In genomic region chr15:22794063-22794462, GRCh38 we compare ENCODE assay signal across 35 cellular contexts.
"Had no signal": no experiment of that assay in that cellular context is flagged by ENCODE, and none has a peak within 500 bp of the region (broad histone marks: within the 10 kb centered on the region; RNA-seq: fewer than 3 reads in every experiment).

No MANE protein-coding gene starts in this region.

- ATAC-seq: activated CD4-positive, CD25-positive, alpha-beta regulatory T cell treated with anti-CD3 and anti-CD28 coated beads, Interleukin-2, amount 50 U/mL, for 24 hours; esophagus mucosa; foreskin keratinocyte; left colon; naive thymus-derived CD4-positive, alpha-beta T cell; pancreas; sciatic nerve; stimulated activated effector memory CD8-positive, alpha-beta T cell treated with anti-CD3 and anti-CD28 coated beads, Interleukin-12 subunit alpha, Interleukin-12 subunit beta, amount 100 ng/mL, for 72 hours had no signal

- H3K4me3 Mint-ChIP-seq: activated CD4-positive, alpha-beta memory T cell treated with anti-CD3 and anti-CD28 coated beads for 36 hours; activated naive CD4-positive, alpha-beta T cell treated with anti-CD3 and anti-CD28 coated beads for 36 hours; activated T-helper 1 cell treated with anti-CD3 and anti-CD28 coated beads, Interleukin-12 subunit alpha, Interleukin-12 subunit beta, Interleukin-2, Interleukin-4 antibody, amounts not matched to agents 30 ng/mL and 10 ng/mL and 1 ng/mL, durations not matched to agents 14 hours and 24 hours and 36 hours; dendritic cell treated with granulocyte-macrophage colony-stimulating factor and Interleukin-4, amounts not matched to agents 40 ng/mL and 50 ng/mL, for 4 days; immature natural killer cell; stimulated activated effector memory CD8-positive, alpha-beta T cell treated with anti-CD3 and anti-CD28 coated beads, Interleukin-12 subunit alpha, Interleukin-12 subunit beta, amount 100 ng/mL, for 72 hours had no signal

- H3K27ac Mint-ChIP-seq: activated CD4-positive, alpha-beta memory T cell treated with anti-CD3 and anti-CD28 coated beads for 36 hours; activated naive CD4-positive, alpha-beta T cell treated with anti-CD3 and anti-CD28 coated beads for 36 hours; activated T-helper 1 cell treated with anti-CD3 and anti-CD28 coated beads, Interleukin-12 subunit alpha, Interleukin-12 subunit beta, Interleukin-2, Interleukin-4 antibody, amounts not matched to agents 30 ng/mL and 10 ng/mL and 1 ng/mL, durations not matched to agents 14 hours and 24 hours and 36 hours; dendritic cell treated with granulocyte-macrophage colony-stimulating factor and Interleukin-4, amounts not matched to agents 40 ng/mL and 50 ng/mL, for 4 days; immature natural killer cell; naive thymus-derived CD4-positive, alpha-beta T cell; stimulated activated effector memory CD8-positive, alpha-beta T cell treated with anti-CD3 and anti-CD28 coated beads, Interleukin-12 subunit alpha, Interleukin-12 subunit beta, amount 100 ng/mL, for 72 hours had no signal

- DNase-seq: activated CD4-positive, alpha-beta memory T cell treated with anti-CD3 and anti-CD28 coated beads for 36 hours; activated CD4-positive, alpha-beta T cell treated with anti-CD3 and anti-CD28 coated beads for 48 hours; activated CD8-positive, alpha-beta memory T cell treated with anti-CD3 and anti-CD28 coated beads, Interleukin-2, amount 50 U/mL, for 4 hours; activated effector memory CD4-positive, alpha-beta T cell treated with anti-CD3 and anti-CD28 coated beads, Interleukin-2, amount 50 U/mL, for 16 hours; activated naive CD4-positive, alpha-beta T cell treated with anti-CD3 and anti-CD28 coated beads for 36 hours; activated T-cell treated with anti-CD3 and anti-CD28 coated beads, Interleukin-2, amount 50 U/mL, for 1 hour; amygdala; central memory CD4-positive, alpha-beta T cell; endodermal cell; foreskin keratinocyte; heart left ventricle; hypothalamus; immature natural killer cell; kidney; left colon; mammary epithelial cell; midbrain; naive thymus-derived CD4-positive, alpha-beta T cell; nucleus accumbens; pancreas; retina; stimulated activated CD4-positive, alpha-beta T cell treated with anti-CD3 and anti-CD28 coated beads, Interleukin-12 subunit alpha, Interleukin-12 subunit beta, amount 100 ng/mL, for 4 hours; stimulated activated CD4-positive, alpha-beta T cell treated with anti-CD3 and anti-CD28 coated beads, Interleukin-4, amount 100 ng/mL, for 24 hours; testis; transverse colon had no signal

- H3K9me3 ChIP-seq: pancreas, prostate gland, testis, transverse colon had no signal

- H3K4me1 ChIP-seq: breast epithelium, foreskin keratinocyte, heart left ventricle, pancreas, prostate gland, testis, transverse colon had no signal

- H3K27ac ChIP-seq: breast epithelium, foreskin keratinocyte, heart left ventricle, pancreas, prostate gland, skin epidermis, testis, transverse colon, VCaP had no signal

- H3K4me3 ChIP-seq: breast epithelium, heart left ventricle, pancreas, prostate gland, skin epidermis, testis, transverse colon had no signal

- H3K27me3 Mint-ChIP-seq: activated CD4-positive, alpha-beta memory T cell treated with anti-CD3 and anti-CD28 coated beads for 36 hours; dendritic cell treated with granulocyte-macrophage colony-stimulating factor and Interleukin-4, amounts not matched to agents 40 ng/mL and 50 ng/mL, for 4 days; naive thymus-derived CD4-positive, alpha-beta T cell had no signal

- H3K27me3 ChIP-seq: breast epithelium, foreskin keratinocyte, heart left ventricle, pancreas, testis, transverse colon had no signal

- H3K36me3 ChIP-seq: breast epithelium, pancreas, prostate gland, transverse colon had no signal
